ENCODE assay signal across 19 cellular contexts in genomic region chr11:122023614-122024250, GRCh38.
DNase-seq lines count a peak whose midpoint lies in the region; ATAC-seq and TF ChIP-seq lines count a peak whose summit lies in the region.
"Had no signal": no experiment of that assay in that cellular context is flagged by ENCODE, and none has a peak within 500 bp of the region (broad histone marks: within the 10 kb centered on the region; RNA-seq: fewer than 3 reads in every experiment).

No MANE protein-coding gene starts in this region.

- no TSS peak for BruUV-seq in Panc1 (replicated peaks; lab: Mats Ljungman, UMichigan)

- H3K36me3 ChIP-seq in Panc1 (ENCODE audit: control insufficient read depth, insufficient read depth, low read length) (no peaks in the 10 kb centered on the region), skeletal muscle satellite cell (ENCODE audit: insufficient read depth, low read length) (peaks cover 8% of the 10 kb centered on the region)
- H3K36me3 ChIP-seq: suprapubic skin had no signal

- POLR2A ChIA-PET in Panc1 (lab: Charles Lee) = no interaction called here

- intact Hi-C loops in Panc1 (cut with micrococcal nuclease; ENCODE audit: unreplicated experiment) = loop anchor here (5.0 to 10.0 kb wide), 2 partner anchors 79 to 369 kb away; no protein-coding TSS in a partner anchor

- H3K4me3 ChIP-seq in Panc1 (ENCODE audit: low read depth in 2 of 2, low read length in 2 of 2) (no peak overlapping the region), skeletal muscle satellite cell (ENCODE audit: low read length) (peak overlapping the region; percentile 34)
- H3K4me3 ChIP-seq: suprapubic skin had no signal

- H3K9me3 ChIP-seq in Panc1 (ENCODE audit: control insufficient read depth, insufficient read depth, low read depth, low read length) (no peaks in the 10 kb centered on the region), skeletal muscle satellite cell (replicated peaks; ENCODE audit: low read length) (no peaks in the 10 kb centered on the region)
- H3K9me3 ChIP-seq: suprapubic skin had no signal

- H3K27ac ChIP-seq in Panc1 (ENCODE audit: low read length) = no peak overlapping the region
- H3K27ac ChIP-seq: suprapubic skin had no signal

- TF ChIP-seq CTCF in Panc1 (IDR thresholded peaks at IDR 0.05) = peak; percentile 66

- DNase-seq in ELR (ENCODE audit: low read depth) (peak; percentile 25), Panc1 (ENCODE audit: low read depth, low spot score) (no peak), fibroblast of gingiva (ENCODE audit: low read depth) (peak; percentile 55), SHP77 treated with DMSO at 0.1 percent for 48 hours (lab: John Stamatoyannopoulos, UW) (no peak), NCI-H1048 (lab: John Stamatoyannopoulos, UW) (no peak)
- DNase-seq: activated CD4-positive, alpha-beta T cell treated with anti-CD3 and anti-CD28 coated beads, Interleukin-2, amount 50 U/mL, for 4 hours; activated T-cell treated with anti-CD3 and anti-CD28 coated beads, Interleukin-2, amount 50 U/mL, for 1 hour; C1 segment of cervical spinal cord; central memory CD4-positive, alpha-beta T cell; DMS153; effector memory CD4-positive, alpha-beta T cell; HCEC 1CT; mesendoderm; NCI-H2029 treated with DMSO at 0.1 percent for 48 hours; NCI-H524 had no signal

- H3K27me3 ChIP-seq in Panc1 (ENCODE audit: control insufficient read depth, insufficient read depth, low read length) (no peaks in the 10 kb centered on the region), skeletal muscle satellite cell (ENCODE audit: control insufficient read depth, insufficient read depth, low read length) (no peaks in the 10 kb centered on the region)
- H3K27me3 ChIP-seq: suprapubic skin had no signal

- no peaks in the 10 kb centered on the region for H3K4me1 ChIP-seq in Panc1 (ENCODE audit: control insufficient read depth, insufficient read depth, low read length)
- peaks cover 5% of the 10 kb centered on the region for H3K4me1 ChIP-seq in skeletal muscle satellite cell (ENCODE audit: control insufficient read depth, insufficient read depth, low read length)
- H3K4me1 ChIP-seq: suprapubic skin had no signal

- CTCF ChIA-PET in Panc1 (lab: Charles Lee) = no interaction called here

- ATAC-seq in Panc1 (0 out of 2 replicates have a peak, but pooled peaks have one; percentile 62), GM18502 (IDR thresholded peaks at IDR 0.05; ENCODE audit: poor library complexity, unreplicated experiment) (no peak)
- ATAC-seq: activated naive CD4-positive, alpha-beta T cell treated with anti-CD3 and anti-CD28 coated beads, Interleukin-2, amount 50 U/mL, for 72 hours had no signal

- peak overlapping the region; percentile 34 for H3K9ac ChIP-seq in skeletal muscle satellite cell (ENCODE audit: low read depth, low read length)

- H3K4me2 ChIP-seq in skeletal muscle satellite cell (ENCODE audit: low read length) = peak overlapping the region; percentile 74

- in situ Hi-C loops in Panc1 (cut with HindIII; ENCODE audit: low pct_unique_long_range_greater_than_20kb, low sequenced_read_pairs) = no loop called here

Comparison
In these comparisons a context has a peak if more than half of its experiments do, and no peak if none do; other contexts are left out.
1. DNase-seq: peak in ELR (single experiment) and fibroblast of gingiva (single experiment); none in Panc1 (single experiment), SHP77 treated with DMSO at 0.1 percent for 48 hours (single experiment) and NCI-H1048 (single experiment).